20 cellular contexts compared by ENCODE assay signal in the genomic region with DNA sequence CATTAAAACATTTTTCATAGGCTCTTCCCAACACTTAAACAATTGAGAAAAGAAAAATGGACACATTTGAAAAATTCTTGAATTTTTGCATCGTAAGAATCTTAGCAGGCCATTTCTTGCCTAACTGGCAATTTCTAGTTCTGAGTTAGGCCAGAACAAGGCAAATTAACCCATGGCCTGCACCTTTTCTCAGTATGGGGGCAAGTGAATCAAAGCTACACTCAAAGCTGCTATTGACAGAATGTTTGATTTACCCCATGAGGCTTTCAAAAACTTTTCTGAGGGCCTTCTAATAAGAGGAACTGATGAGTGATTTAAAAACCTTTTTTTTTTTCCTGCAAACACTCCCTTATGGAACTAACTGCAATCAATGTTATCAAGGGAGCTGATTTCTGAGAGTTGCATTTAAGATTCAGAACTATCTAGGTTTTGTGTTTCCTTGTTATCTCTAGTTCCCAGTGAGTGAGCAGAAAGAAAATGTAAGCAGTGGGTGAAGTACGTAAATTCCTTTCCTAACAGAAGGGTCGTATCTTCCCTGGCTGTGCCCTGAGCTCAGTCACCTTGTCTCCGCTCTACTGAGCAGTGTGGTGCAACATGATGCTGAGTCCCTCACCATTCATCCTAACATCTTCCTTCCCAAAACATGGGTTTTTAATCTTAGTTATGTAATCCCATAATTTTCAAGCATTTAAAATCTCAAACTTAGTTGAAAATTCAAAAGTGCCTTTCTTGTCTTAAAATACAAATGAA.
A peak's percentile ranks its signal among the peaks of the same experiment; 100 is the strongest.
DNase-seq lines count a peak whose midpoint lies in the region; ATAC-seq, FAIRE-seq and TF ChIP-seq lines count a peak whose summit lies in the region.
"Had no signal": no experiment of that assay in that cellular context is flagged by ENCODE, and none has a peak within 500 bp of the region (broad histone marks: within the 10 kb centered on the region; RNA-seq: fewer than 3 reads in every experiment).

No MANE protein-coding gene starts in this region.

- H2BK5ac ChIP-seq in H1 (ENCODE audit: low read depth, low read length) = no peak overlapping the region

- TF ChIP-seq POLR2A in H1 (IDR thresholded peaks at IDR 0.05; ENCODE audit: control extremely low read depth in 1 of 2, low read depth in 2 of 2, low read length in 2 of 2) = no peak
- no peak for TF ChIP-seq POLR2A in GM12891 (IDR thresholded peaks at IDR 0.05; ENCODE audit: low read depth, low read length)

- H4K20me1 ChIP-seq in H1 (replicated peaks in 1 of 2; ENCODE audit: control insufficient read depth in 1 of 2, insufficient read depth in 2 of 2, low read length in 2 of 2) = no peaks in the 10 kb centered on the region

- H2BK120ac ChIP-seq in H1 (replicated peaks; ENCODE audit: low read depth, low read length) = no peak overlapping the region

- no peak overlapping the region for H3K4ac ChIP-seq in H1 (replicated peaks; ENCODE audit: insufficient read length, low read depth, low read length)

- H2AFZ ChIP-seq in H1 (ENCODE audit: low read length) = no peak overlapping the region

- H3K27ac ChIP-seq in H1 (ENCODE audit: low read depth, low read length) = no peak overlapping the region
- H3K27ac ChIP-seq: 22Rv1; BLaER1 treated with 17β-estradiol and CSF1 and Interleukin-3, amounts not matched to agents 10 nM and 100 nM; SJCRH30 had no signal

- no peak overlapping the region for H3K9ac ChIP-seq in H1 (replicated peaks in 1 of 4; ENCODE audit: extremely low read depth in 1 of 4, low read depth in 3 of 4, low read length in 3 of 4)
- H3K9ac ChIP-seq: BLaER1 treated with 17β-estradiol and CSF1 and Interleukin-3, amounts not matched to agents 10 nM and 100 nM had no signal

- no peaks in the 10 kb centered on the region for H3K79me2 ChIP-seq in H1 (ENCODE audit: control insufficient read depth in 1 of 2, insufficient read depth in 2 of 2, low read length in 2 of 2)

- no peak overlapping the region for H4K5ac ChIP-seq in H1 (ENCODE audit: insufficient read length, low read depth, low read length)

- H3K27me3 ChIP-seq in H1 (replicated peaks in 1 of 4; ENCODE audit: control insufficient read depth in 3 of 4, extremely low read depth in 1 of 4, insufficient read depth in 3 of 4, low read length in 3 of 4) = no peaks in the 10 kb centered on the region
- H3K27me3 ChIP-seq: BLaER1 treated with 17β-estradiol and CSF1 and Interleukin-3, amounts not matched to agents 10 nM and 100 nM; SJCRH30 had no signal

- no peaks in the 10 kb centered on the region for H3K9me3 ChIP-seq in H1 (ENCODE audit: insufficient read depth in 2 of 2, low read depth in 1 of 2, low read length in 1 of 2)
- H3K9me3 ChIP-seq: BLaER1 treated with 17β-estradiol and CSF1 and Interleukin-3, amounts not matched to agents 10 nM and 100 nM; Caco-2; HAP-1; SJCRH30 had no signal

- POLR2A ChIA-PET in H1 (lab: Charles Lee; ENCODE audit: partially characterized antibody) = interaction anchor here (1.1 to 1.4 kb wide), 2 partner anchors 14 to 29 kb away, joined by 3 read pairs; no protein-coding TSS in a partner anchor

- CTCF ChIA-PET in H1 (lab: Charles Lee; ENCODE audit: partially characterized antibody) = interaction anchor here (0.8 to 1.4 kb wide), 4 partner anchors 42 to 367 kb away, joined by 3 read pairs; no protein-coding TSS in a partner anchor

- H3K56ac ChIP-seq in H1 (replicated peaks; ENCODE audit: insufficient read length, low read depth, low read length) = no peak overlapping the region

- no peak overlapping the region for H2AK5ac ChIP-seq in H1 (ENCODE audit: low read depth, low read length)

- H3K23ac ChIP-seq in H1 (ENCODE audit: insufficient read length) = no peak overlapping the region

- 0 out of 7 replicates have a peak, but pooled peaks cover 0 to 3% (median 0%) of the 10 kb centered on the region in 4 experiments for H3K4me1 ChIP-seq in H1 (replicated peaks in 1 of 4; ENCODE audit: control insufficient read depth in 3 of 4, insufficient read depth in 4 of 4, low read length in 3 of 4)
- H3K4me1 ChIP-seq: Caco-2, HAP-1, SJCRH30 had no signal

- TF ChIP-seq RAD21 in H1 (IDR thresholded peaks at IDR 0.05 in 1 of 2, conservative IDR thresholded peaks at IDR 0.05 in 1 of 2; ENCODE audit: low read depth in 2 of 2, low read length in 2 of 2) = no peak

- no peak overlapping the region for H3K4me2 ChIP-seq in H1 (ENCODE audit: insufficient read depth in 1 of 2, low read depth in 2 of 2, low read length in 2 of 2)
- H3K4me2 ChIP-seq: BLaER1 treated with 17β-estradiol and CSF1 and Interleukin-3, amounts not matched to agents 10 nM and 100 nM had no signal

- H3K36me3 ChIP-seq in H1 (ENCODE audit: control insufficient read depth in 2 of 4, insufficient read depth in 4 of 4, low read length in 3 of 4) = no peaks in the 10 kb centered on the region
- H3K36me3 ChIP-seq: HAP-1, SJCRH30 had no signal

- no peak overlapping the region for H2BK12ac ChIP-seq in H1 (ENCODE audit: low read depth, low read length)

- no peak overlapping the region for H4K91ac ChIP-seq in H1 (replicated peaks; ENCODE audit: insufficient read length, low read length)

- DNase-seq in NCI-H146 (lab: John Stamatoyannopoulos, UW) (peak; percentile 0), NCI-H146 treated with DMSO at 0.1 percent for 48 hours (lab: John Stamatoyannopoulos, UW; ENCODE audit: unreplicated experiment) (no peak), H1 (ENCODE audit: low read depth in 1 of 2, low spot score in 2 of 2) (no peak), left kidney (ENCODE audit: low read depth, low spot score) (peak; percentile 57), GM12891 (ENCODE audit: insufficient read length, low spot score) (no peak), DMS 273 treated with DMSO at 0.1 percent for 48 hours (lab: John Stamatoyannopoulos, UW) (no peak)
- no peak for DNase-seq in stimulated activated CD4-positive, alpha-beta T cell treated with anti-CD3 and anti-CD28 coated beads, Interleukin-12 subunit alpha, Interleukin-12 subunit beta, amount 100 ng/mL, for 4 hours
- DNase-seq: Caco-2; CD4-positive, alpha-beta memory T cell; DND-41; Kasumi-1; NCI-H187 treated with DMSO at 0.1 percent for 48 hours; NCI-H774; SJCRH30 had no signal

- H3K4me3 ChIP-seq in H1 (ENCODE audit: extremely low read depth in 1 of 4, insufficient read depth in 2 of 4, low read depth in 3 of 4, low read length in 4 of 4) = no peak overlapping the region
- H3K4me3 ChIP-seq: BLaER1 treated with 17β-estradiol and CSF1 and Interleukin-3, amounts not matched to agents 10 nM and 100 nM; GM12878; HAP-1; SJCRH30 had no signal

- H4K8ac ChIP-seq in H1 (ENCODE audit: extremely low read depth, insufficient read depth, low read length) = no peak overlapping the region

- peak; percentile 60 for FAIRE-seq in H1 (lab: Jason Lieb, UNC)
- no peak for FAIRE-seq in GM12891 (lab: Jason Lieb, UNC)
- FAIRE-seq: GM12878, HTR-8/SVneo had no signal

- no peak overlapping the region for H3K18ac ChIP-seq in H1 (ENCODE audit: extremely low read depth, low read length)

- no peaks in the 10 kb centered on the region; the same call in 1 of the 2 replicates for H3K79me1 ChIP-seq in H1 (ENCODE audit: low read depth, low read length)

- no peak for ATAC-seq in HG02798 (IDR thresholded peaks at IDR 0.05; ENCODE audit: poor library complexity, unreplicated experiment)
- ATAC-seq: GM12878 had no signal

- no peak for TF ChIP-seq CTCF in H1 (IDR thresholded peaks at IDR 0.05; ENCODE audit: control extremely low read depth in 1 of 3, insufficient read depth in 1 of 3, low read depth in 1 of 3, low read length in 3 of 3)

- no peak overlapping the region for H3K14ac ChIP-seq in H1 (ENCODE audit: insufficient read length)

- H2BK20ac ChIP-seq in H1 (ENCODE audit: low read length) = no peak overlapping the region

- 65% methylated on average over 4 of the region's 4 CpGs; no CpG with 5 or more reads in 1 of the 2 experiments for WGBS in H1 (ENCODE audit: extremely low coverage in 1 of 2, insufficient coverage in 1 of 2, insufficient read length in 1 of 2, insufficient replicate concordance in 2 of 2, low coverage in 1 of 2, low lambda C conversion rate in 2 of 2, missing lambda C conversion rate in 1 of 2), 2 experiments

- no peak for TF ChIP-seq EP300 in H1 (IDR thresholded peaks at IDR 0.05; ENCODE audit: borderline replicate concordance in 1 of 2, low read depth in 2 of 2, low read length in 2 of 2)

- no peaks in the 10 kb centered on the region for H3K23me2 ChIP-seq in H1 (ENCODE audit: low read depth, low read length)

- H2BK15ac ChIP-seq in H1 (ENCODE audit: low read length) = no peak overlapping the region

TF ChIP-seq in H1, 55 proteins besides CTCF, POLR2A, EP300 and RAD21 (continues in another document):
- no peak for TF ChIP-seq GABPA (IDR thresholded peaks at IDR 0.05; ENCODE audit: borderline replicate concordance, insufficient read depth, low read length)
- TF ChIP-seq RFX5 (IDR thresholded peaks at IDR 0.05; ENCODE audit: borderline replicate concordance, low read depth, low read length) = no peak
- no peak for TF ChIP-seq CBX8 (IDR thresholded peaks at IDR 0.05; ENCODE audit: borderline replicate concordance, low read depth, low read length)
- TF ChIP-seq SAP30 (IDR thresholded peaks at IDR 0.05; ENCODE audit: insufficient read depth, insufficient replicate concordance, low read length) = no peak
- no peak for TF ChIP-seq ZNF274 (IDR thresholded peaks at IDR 0.05; ENCODE audit: borderline replicate concordance, extremely low read depth, low read length)
- no peak for TF ChIP-seq EGR1 (IDR thresholded peaks at IDR 0.05; ENCODE audit: borderline replicate concordance, low read depth, low read length)

TF ChIP-seq in GM12891, 5 proteins besides CTCF, POLR2A, EP300 and RAD21:
- TF ChIP-seq POLR2AphosphoS5 (IDR thresholded peaks at IDR 0.05; ENCODE audit: low read depth, low read length) (no peak), PAX5 (IDR thresholded peaks at IDR 0.05; ENCODE audit: insufficient read depth, low read length, severe bottlenecking) (no peak), POU2F2 (IDR thresholded peaks at IDR 0.05; ENCODE audit: low read depth, low read length) (no peak), TAF1 (IDR thresholded peaks at IDR 0.05; ENCODE audit: low read depth, low read length) (no peak), SPI1 (IDR thresholded peaks at IDR 0.05; ENCODE audit: low read depth, low read length) (no peak)

Comparison
In these comparisons a context has a peak if more than half of its experiments do, and no peak if none do; other contexts are left out.
1. DNase-seq: peak in NCI-H146 (single experiment) and left kidney (single experiment); none in NCI-H146 treated with DMSO at 0.1 percent for 48 hours (single experiment), H1 (0 of 2), GM12891 (single experiment), DMS 273 treated with DMSO at 0.1 percent for 48 hours (single experiment) and stimulated activated CD4-positive, alpha-beta T cell treated with anti-CD3 and anti-CD28 coated beads, Interleukin-12 subunit alpha, Interleukin-12 subunit beta, amount 100 ng/mL, for 4 hours (single experiment).